ENCODE assay signal across 20 cellular contexts in the genomic region with DNA sequence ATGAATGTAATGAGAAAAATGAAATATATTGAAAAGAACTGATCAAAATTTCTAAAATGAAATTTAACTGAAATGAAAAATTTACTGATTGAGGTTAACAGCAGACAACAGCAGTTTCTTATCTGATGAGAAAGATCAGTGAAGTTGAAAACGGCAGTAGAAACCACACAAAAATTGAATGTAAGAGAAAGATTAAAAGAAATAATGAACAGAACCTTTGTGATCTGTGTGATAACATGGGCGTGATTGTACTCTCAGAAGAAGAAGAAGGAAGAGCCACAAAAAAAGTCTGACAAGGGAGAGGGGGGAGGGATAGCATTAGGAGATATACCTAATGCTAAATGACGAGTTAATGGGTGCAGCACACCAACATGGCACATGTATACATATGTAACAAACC.
"Had no signal": no experiment of that assay in that cellular context is flagged by ENCODE, and none has a peak within 500 bp of the region (broad histone marks: within the 10 kb centered on the region; RNA-seq: fewer than 3 reads in every experiment).

No MANE protein-coding gene starts in this region.

- H3K4me3 Mint-ChIP-seq: activated T-cell treated with anti-CD3 and anti-CD28 coated beads, Interleukin-2, amount 50 U/mL, for 72 hours; brain; neural crest cell had no signal

- H3K27ac Mint-ChIP-seq: activated T-cell treated with anti-CD3 and anti-CD28 coated beads, Interleukin-2, amount 50 U/mL, for 72 hours; brain had no signal

- H3K4me1 Mint-ChIP-seq: brain, neural crest cell had no signal

- DNase-seq: activated CD8-positive, alpha-beta memory T cell treated with anti-CD3 and anti-CD28 coated beads, Interleukin-2, amount 50 U/mL, for 48 hours; activated gamma-delta T cell; activated T-cell treated with anti-CD3 and anti-CD28 coated beads, Interleukin-2, amount 50 U/mL, for 72 hours; aorta; erythroblast; foreskin fibroblast; heart right ventricle; islet precursor cell; left cardiac atrium; occipital lobe; right lobe of liver; stimulated activated CD4-positive, alpha-beta T cell treated with anti-CD3 and anti-CD28 coated beads, Interleukin-1b, Interleukin-23, amount 100 ng/mL, for 48 hours; stomach; T1000; transverse colon; uterus had no signal

- H3K36me3 ChIP-seq: stomach, suprapubic skin, transverse colon, uterus had no signal

- H3K9me3 ChIP-seq: suprapubic skin, transverse colon had no signal

- H3K4me3 ChIP-seq: heart right ventricle, right lobe of liver, skin epidermis, stomach, suprapubic skin, transverse colon, uterus had no signal

- H3K4me1 ChIP-seq: heart right ventricle, right lobe of liver, stomach, suprapubic skin, uterus had no signal

- H3K27me3 ChIP-seq: heart right ventricle, right lobe of liver, stomach, suprapubic skin, transverse colon, uterus had no signal

- H3K27ac ChIP-seq: heart right ventricle, right lobe of liver, skin epidermis, stomach, suprapubic skin, transverse colon, uterus had no signal

- ATAC-seq: activated T-cell treated with anti-CD3 and anti-CD28 coated beads, Interleukin-2, amount 50 U/mL, for 72 hours; heart right ventricle; left cardiac atrium; right lobe of liver had no signal
